Comparison of ENCODE assay signal across 15 cellular contexts in the genomic region with DNA sequence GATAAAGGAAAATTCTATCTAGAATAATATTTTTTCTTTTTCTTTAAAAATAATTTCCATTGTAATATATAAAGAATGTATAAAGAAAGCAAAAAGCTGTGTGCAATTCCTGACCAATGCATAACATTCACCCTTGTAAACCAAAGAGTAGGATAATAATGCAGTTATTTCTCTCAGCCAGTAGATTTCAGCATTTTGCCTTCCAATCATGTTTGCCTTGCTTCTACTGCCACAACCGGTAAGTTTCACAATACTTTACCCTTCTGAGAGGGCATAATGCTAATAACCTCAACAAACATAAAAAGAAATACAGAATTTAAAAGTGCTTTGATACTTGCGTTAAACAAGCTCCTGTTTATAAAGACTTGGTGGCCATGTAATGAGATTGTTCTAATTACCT. TPM values are rescaled to one million over a fixed set of nuclear protein-coding genes. Genes with fewer than 3 reads are reported as not detected.
DNase-seq lines count a peak whose midpoint lies in the region; ATAC-seq and TF ChIP-seq lines count a peak whose summit lies in the region.
"Had no signal": no experiment of that assay in that cellular context is flagged by ENCODE, and none has a peak within 500 bp of the region (broad histone marks: within the 10 kb centered on the region; RNA-seq: fewer than 3 reads in every experiment).

No MANE protein-coding gene starts in this region.

- H3K27me3 Mint-ChIP-seq in natural killer cell (ENCODE audit: low read depth in 2 of 2) (no peaks in the 10 kb centered on the region), progenitor cell of endocrine pancreas (no peaks in the 10 kb centered on the region)
- no peaks in the 10 kb centered on the region for H3K27me3 Mint-ChIP-seq in natural killer cell treated with Interleukin-12 subunit alpha and Interleukin-12 subunit beta and Interleukin-15 and Interleukin-18, amount 100 ng/mL, for 72 hours

- no peak for TF ChIP-seq POLR2A in right lobe of liver (IDR thresholded peaks at IDR 0.05)

- no peak overlapping the region for H3K4me3 ChIP-seq in right lobe of liver

- H3K27me3 ChIP-seq in right lobe of liver, result no peaks in the 10 kb centered on the region

- no peak overlapping the region for H3K27ac ChIP-seq in right lobe of liver

- H3K9me3 ChIP-seq in right lobe of liver, result no peaks in the 10 kb centered on the region

- ATAC-seq in natural killer cell (no peak), right lobe of liver (peak; percentile 69 to 82 (median 78))
- no peak for ATAC-seq in natural killer cell treated with Interleukin-12 subunit alpha and Interleukin-12 subunit beta and Interleukin-15 and Interleukin-18, amount 100 ng/mL, for 72 hours

- H3K4me1 Mint-ChIP-seq in natural killer cell (peaks cover 29 to 33% of the 10 kb centered on the region in 2 donors), progenitor cell of endocrine pancreas (ENCODE audit: low read depth) (peaks cover 14% of the 10 kb centered on the region)
- H3K4me1 Mint-ChIP-seq in natural killer cell treated with Interleukin-12 subunit alpha and Interleukin-12 subunit beta and Interleukin-15 and Interleukin-18, amount 100 ng/mL, for 72 hours (ENCODE audit: low read depth in 2 of 2), result peaks cover 9 to 11% of the 10 kb centered on the region in 2 donors

- TF ChIP-seq CTCF in natural killer cell (IDR thresholded peaks at IDR 0.05), result no peak
- peak in 1 of 4 donors; percentile 7 for TF ChIP-seq CTCF in right lobe of liver (IDR thresholded peaks at IDR 0.05)
- no peak for TF ChIP-seq CTCF in progenitor cell of endocrine pancreas (IDR thresholded peaks at IDR 0.05; ENCODE audit: unreplicated experiment)

- H3K27ac Mint-ChIP-seq in natural killer cell (peak overlapping the region; percentile 59 to 84), progenitor cell of endocrine pancreas (no peak overlapping the region)
- H3K27ac Mint-ChIP-seq in natural killer cell treated with Interleukin-12 subunit alpha and Interleukin-12 subunit beta and Interleukin-15 and Interleukin-18, amount 100 ng/mL, for 72 hours, result peak overlapping the region in 1 of 2 donors; percentile 77

- H3K36me3 ChIP-seq in right lobe of liver, result no peaks in the 10 kb centered on the region

- intact Hi-C loops in natural killer cell (cut with micrococcal nuclease) (no loop called here), right lobe of liver (cut with DNase I) (no loop called here)

- H3K4me3 Mint-ChIP-seq in natural killer cell (no peak overlapping the region), progenitor cell of endocrine pancreas (ENCODE audit: low read depth) (no peak overlapping the region)
- no peak overlapping the region for H3K4me3 Mint-ChIP-seq in natural killer cell treated with Interleukin-12 subunit alpha and Interleukin-12 subunit beta and Interleukin-15 and Interleukin-18, amount 100 ng/mL, for 72 hours

- 38% methylated on average over 2 of the region's 2 CpGs for WGBS in right lobe of liver (ENCODE audit: insufficient coverage, low coverage, low lambda C conversion rate, missing lambda C conversion rate)

- H3K4me1 ChIP-seq in right lobe of liver, result peaks cover 0 to 61% (median 18%) of the 10 kb centered on the region in 4 donors

- DNase-seq in natural killer cell (no peak), fibroblast of gingiva (ENCODE audit: low read depth) (peak; percentile 14), right lobe of liver (no peak), progenitor cell of endocrine pancreas (ENCODE audit: low spot score, unreplicated experiment) (no peak), G401 (ENCODE audit: low spot score) (no peak), iPS-NIHi11 (ENCODE audit: low spot score) (no peak), NCI-H2107 (lab: John Stamatoyannopoulos, UW) (no peak)
- no peak for DNase-seq in natural killer cell treated with Interleukin-12 subunit alpha and Interleukin-12 subunit beta and Interleukin-15 and Interleukin-18, amount 100 ng/mL, for 72 hours (ENCODE audit: low spot score)
- DNase-seq: 8988T, DND-41, NCI-H1105 treated with DMSO at 0.1 percent for 48 hours, NCI-H2029, NCI-H2171 treated with DMSO at 0.1 percent for 48 hours, NCI-H446 treated with DMSO at 0.1 percent for 48 hours, SIG-M5 had no signal

- H3K36me3 Mint-ChIP-seq in natural killer cell (no peaks in the 10 kb centered on the region), progenitor cell of endocrine pancreas (ENCODE audit: insufficient read depth) (peaks cover 6% of the 10 kb centered on the region)
- H3K36me3 Mint-ChIP-seq in natural killer cell treated with Interleukin-12 subunit alpha and Interleukin-12 subunit beta and Interleukin-15 and Interleukin-18, amount 100 ng/mL, for 72 hours, result no peaks in the 10 kb centered on the region

- in situ Hi-C loops in G401 (cut with HindIII; ENCODE audit: low sequenced_read_pairs), result no loop called here

- H3K9me3 Mint-ChIP-seq in natural killer cell, result no peaks in the 10 kb centered on the region
- H3K9me3 Mint-ChIP-seq in natural killer cell treated with Interleukin-12 subunit alpha and Interleukin-12 subunit beta and Interleukin-15 and Interleukin-18, amount 100 ng/mL, for 72 hours, result no peaks in the 10 kb centered on the region
- H3K9me3 Mint-ChIP-seq in progenitor cell of endocrine pancreas (ENCODE audit: low read depth), result no peaks in the 10 kb centered on the region

RNA-seq across cellular contexts. Expression of gene CHIC2, which starts 59.9 kb away (rescaled TPM):
- 10 to 100 TPM; 62.0 to 85.0 (median 79.7) TPM for total RNA-seq in natural killer cell
- total RNA-seq in natural killer cell treated with Interleukin-12 subunit alpha and Interleukin-12 subunit beta and Interleukin-15 and Interleukin-18, amount 100 ng/mL, for 72 hours, result 10 to 100 TPM; 15.2 to 31.3 TPM
- 10 to 100 TPM in 4 of 6 experiments, 1 to 10 TPM in 2; 8.4 to 22.9 (median 15.3) TPM for total RNA-seq in right lobe of liver
- total RNA-seq in progenitor cell of endocrine pancreas, result 15.6 and 15.9 TPM in 2 replicates
- total RNA-seq in G401 (2014; rRNA removed; shearing (Covaris generic)), result 22.5 and 27.4 TPM in 2 replicates

Comparison
In these comparisons a context has a peak if more than half of its experiments do, and no peak if none do; other contexts are left out.
1. ATAC-seq: peak in right lobe of liver (4 of 4); none in natural killer cell (0 of 3) and natural killer cell treated with Interleukin-12 subunit alpha and Interleukin-12 subunit beta and Interleukin-15 and Interleukin-18, amount 100 ng/mL, for 72 hours (0 of 2).